ENCODE assay signal across 1 cellular context in genomic region chr12:570237-570925, GRCh38.
TF ChIP-seq lines count a peak whose summit lies in the region.

No MANE protein-coding gene starts in this region.

TF ChIP-seq in WTC11, 78 proteins besides CTCF, POLR2A, EP300 and RAD21 (continued from another document):
- peak; percentile 72 for TF ChIP-seq PRDM15 (CRISPR knock-in tag; IDR thresholded peaks at IDR 0.05)
- 0 out of 2 replicates have a peak, but pooled peaks have one; percentile 18 for TF ChIP-seq TEAD1 (CRISPR knock-in tag; IDR thresholded peaks at IDR 0.05)
- TF ChIP-seq ZNF232 (CRISPR knock-in tag; IDR thresholded peaks at IDR 0.05) = 0 out of 2 replicates have a peak, but pooled peaks have one; percentile 35
- no peak for TF ChIP-seq ATF1 (CRISPR knock-in tag; IDR thresholded peaks at IDR 0.05)
- TF ChIP-seq MLX (CRISPR knock-in tag; IDR thresholded peaks at IDR 0.05) = 0 out of 2 replicates have a peak, but pooled peaks have one; percentile 18
- TF ChIP-seq TP53 (CRISPR knock-in tag; IDR thresholded peaks at IDR 0.05) = peak; percentile 41; the same call in 1 of the 2 replicates
- TF ChIP-seq TEAD4 (CRISPR knock-in tag; IDR thresholded peaks at IDR 0.05) = no peak
- TF ChIP-seq, protein P1, sequence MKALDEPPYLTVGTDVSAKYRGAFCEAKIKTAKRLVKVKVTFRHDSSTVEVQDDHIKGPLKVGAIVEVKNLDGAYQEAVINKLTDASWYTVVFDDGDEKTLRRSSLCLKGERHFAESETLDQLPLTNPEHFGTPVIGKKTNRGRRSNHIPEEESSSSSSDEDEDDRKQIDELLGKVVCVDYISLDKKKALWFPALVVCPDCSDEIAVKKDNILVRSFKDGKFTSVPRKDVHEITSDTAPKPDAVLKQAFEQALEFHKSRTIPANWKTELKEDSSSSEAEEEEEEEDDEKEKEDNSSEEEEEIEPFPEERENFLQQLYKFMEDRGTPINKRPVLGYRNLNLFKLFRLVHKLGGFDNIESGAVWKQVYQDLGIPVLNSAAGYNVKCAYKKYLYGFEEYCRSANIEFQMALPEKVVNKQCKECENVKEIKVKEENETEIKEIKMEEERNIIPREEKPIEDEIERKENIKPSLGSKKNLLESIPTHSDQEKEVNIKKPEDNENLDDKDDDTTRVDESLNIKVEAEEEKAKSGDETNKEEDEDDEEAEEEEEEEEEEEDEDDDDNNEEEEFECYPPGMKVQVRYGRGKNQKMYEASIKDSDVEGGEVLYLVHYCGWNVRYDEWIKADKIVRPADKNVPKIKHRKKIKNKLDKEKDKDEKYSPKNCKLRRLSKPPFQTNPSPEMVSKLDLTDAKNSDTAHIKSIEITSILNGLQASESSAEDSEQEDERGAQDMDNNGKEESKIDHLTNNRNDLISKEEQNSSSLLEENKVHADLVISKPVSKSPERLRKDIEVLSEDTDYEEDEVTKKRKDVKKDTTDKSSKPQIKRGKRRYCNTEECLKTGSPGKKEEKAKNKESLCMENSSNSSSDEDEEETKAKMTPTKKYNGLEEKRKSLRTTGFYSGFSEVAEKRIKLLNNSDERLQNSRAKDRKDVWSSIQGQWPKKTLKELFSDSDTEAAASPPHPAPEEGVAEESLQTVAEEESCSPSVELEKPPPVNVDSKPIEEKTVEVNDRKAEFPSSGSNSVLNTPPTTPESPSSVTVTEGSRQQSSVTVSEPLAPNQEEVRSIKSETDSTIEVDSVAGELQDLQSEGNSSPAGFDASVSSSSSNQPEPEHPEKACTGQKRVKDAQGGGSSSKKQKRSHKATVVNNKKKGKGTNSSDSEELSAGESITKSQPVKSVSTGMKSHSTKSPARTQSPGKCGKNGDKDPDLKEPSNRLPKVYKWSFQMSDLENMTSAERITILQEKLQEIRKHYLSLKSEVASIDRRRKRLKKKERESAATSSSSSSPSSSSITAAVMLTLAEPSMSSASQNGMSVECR (CRISPR knock-in tag; IDR thresholded peaks at IDR 0.05; ENCODE audit: borderline replicate concordance) = no peak
